ENCODE assay signal across 8 cellular contexts in the genomic region with DNA sequence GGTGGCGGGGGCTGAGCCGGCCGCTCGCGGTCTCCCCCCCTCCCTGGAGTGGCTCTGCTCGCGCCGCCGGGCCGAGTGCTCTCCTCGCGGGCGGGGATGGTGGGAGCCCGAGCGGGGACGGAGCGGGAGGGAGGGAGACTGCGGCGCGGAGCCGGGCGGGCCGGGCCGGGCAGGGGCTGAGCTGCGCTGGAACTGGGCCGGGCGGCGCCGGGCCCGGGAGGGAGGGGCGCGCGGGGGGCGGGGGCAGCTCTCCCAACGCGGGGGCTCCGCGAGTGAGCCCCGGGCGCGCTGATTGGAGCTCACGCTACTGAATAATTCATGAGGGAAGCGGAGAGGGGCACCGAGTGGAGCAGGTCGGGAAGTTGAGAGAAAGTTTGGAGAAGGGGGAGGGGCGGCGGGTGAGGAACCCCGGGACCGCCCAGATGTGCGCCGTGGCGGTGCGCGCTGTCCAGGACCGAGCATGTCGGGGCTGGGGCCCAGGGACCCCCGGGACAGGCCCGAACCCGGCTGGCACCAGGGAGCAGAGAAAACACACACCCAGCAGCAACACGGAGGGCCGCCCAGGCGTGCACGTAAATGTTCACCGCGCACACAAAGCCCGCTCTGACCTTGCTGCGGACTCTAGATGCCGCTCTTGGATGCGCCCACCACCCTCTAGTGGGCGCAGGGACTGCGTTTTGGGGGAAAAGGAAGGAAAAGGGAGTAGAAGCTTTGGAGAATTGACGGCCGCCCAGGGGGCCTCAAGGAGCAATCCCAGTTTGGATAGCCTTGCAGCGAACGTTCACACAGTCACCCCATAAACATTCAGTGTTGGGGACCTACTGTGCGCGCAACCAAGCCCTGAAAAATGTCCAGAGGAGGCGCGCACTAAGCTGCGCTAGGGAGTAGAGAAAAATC. TPM values are rescaled to one million over a fixed set of nuclear protein-coding genes. Genes with fewer than 3 reads are reported as not detected.
DNase-seq lines count a peak whose midpoint lies in the region; ATAC-seq and TF ChIP-seq lines count a peak whose summit lies in the region.

A gene (minus strand): TSS at position 194 of the 897 bp plus-strand sequence. CDS start 493 bp downstream, outside the sequence.

- 0 to 1% methylated on average over 28 to 69 of the region's 80 CpGs for WGBS in endodermal cell (ENCODE audit: insufficient coverage in 1 of 2, insufficient read length in 1 of 2), 2 experiments
- under 1% methylated on average over 80 of the region's 80 CpGs for WGBS in thymus

- peaks cover 12% of the 10 kb centered on the region for H3K36me3 ChIP-seq in H7 (replicated peaks; ENCODE audit: control insufficient read depth, insufficient read depth, low read length)
- peaks cover 21% of the 10 kb centered on the region for H3K36me3 ChIP-seq in SK-N-MC (ENCODE audit: insufficient read depth, low read length)
- H3K36me3 ChIP-seq in endodermal cell (ENCODE audit: control insufficient read depth, insufficient read depth, low read length), result peaks cover 16% of the 10 kb centered on the region
- H3K36me3 ChIP-seq in thymus (ENCODE audit: control insufficient read depth, insufficient read depth), result no peaks in the 10 kb centered on the region

- H3K4me3 ChIP-seq in AG09309 (ENCODE audit: control insufficient read depth, low read depth, low read length) (peak within 1 kb of the TSS; percentile 93), H7 (ENCODE audit: insufficient read depth, low read depth, low read length) (peak within 1 kb of the TSS; percentile 95), SK-N-MC (peak within 1 kb of the TSS; percentile 91), endodermal cell (ENCODE audit: low read length) (peak within 1 kb of the TSS; percentile 99), thymus (ENCODE audit: low read length) (peak within 1 kb of the TSS; percentile 46)

- peak; percentile 54 for TF ChIP-seq CTCF in AG09309 (IDR thresholded peaks at IDR 0.05; ENCODE audit: control insufficient read depth, insufficient read depth, low read depth, low read length, missing control alignments)
- peak; percentile 78 for TF ChIP-seq CTCF in endodermal cell (conservative IDR thresholded peaks at IDR 0.05)

- no peaks in the 10 kb centered on the region for H3K27me3 Mint-ChIP-seq in endodermal cell (ENCODE audit: insufficient read depth)

- H3K9me3 ChIP-seq in SK-N-MC (ENCODE audit: low read depth, low read length) (no peaks in the 10 kb centered on the region), endodermal cell (ENCODE audit: control insufficient read depth, low read length) (no peaks in the 10 kb centered on the region), thymus (ENCODE audit: control insufficient read depth) (no peaks in the 10 kb centered on the region)

- H3K27ac ChIP-seq in SK-N-MC, result peak within 1 kb of the TSS; percentile 84
- peak within 1 kb of the TSS; percentile 44 for H3K27ac ChIP-seq in endodermal cell (ENCODE audit: low read depth, low read length)
- peak within 1 kb of the TSS; percentile 3 for H3K27ac ChIP-seq in thymus (ENCODE audit: low read depth)

- H3K9ac ChIP-seq in SK-N-MC (ENCODE audit: insufficient read length) (peak within 1 kb of the TSS; percentile 87), endodermal cell (ENCODE audit: extremely low read depth, low read length, poor library complexity, severe bottlenecking) (peak within 1 kb of the TSS; percentile 78)

- peak within 1 kb of the TSS; percentile 93 for H3K27ac Mint-ChIP-seq in endodermal cell

- DNase-seq in AG09309 (ENCODE audit: low read depth) (no peak), H7 (peak; percentile 97), SK-N-MC (ENCODE audit: low read depth, low spot score) (peak; percentile 64), endodermal cell (peak; percentile 96), lung microvascular endothelial cell (ENCODE audit: low read depth in 2 of 2) (peak; percentile 83 to 94), GM19238 (ENCODE audit: insufficient read length, low spot score) (no peak)

- no peak for ATAC-seq in GM21526 (IDR thresholded peaks at IDR 0.05; ENCODE audit: low FRiP score, unreplicated experiment)

- H3K27me3 ChIP-seq in H7 (ENCODE audit: control insufficient read depth, insufficient read depth, low read length) (no peaks in the 10 kb centered on the region), endodermal cell (ENCODE audit: control insufficient read depth, insufficient read depth, low read length, poor library complexity, severe bottlenecking) (no peaks in the 10 kb centered on the region), thymus (ENCODE audit: control insufficient read depth, insufficient read depth) (peaks cover 52% of the 10 kb centered on the region)

- peaks cover 19% of the 10 kb centered on the region for H3K4me1 Mint-ChIP-seq in endodermal cell

- H3K4me1 ChIP-seq in endodermal cell (ENCODE audit: control insufficient read depth, insufficient read depth, low read length) (no peaks in the 10 kb centered on the region), thymus (ENCODE audit: control insufficient read depth, insufficient read depth, low read length) (no peaks in the 10 kb centered on the region)

- peak within 1 kb of the TSS; percentile 93 for H3K4me3 Mint-ChIP-seq in endodermal cell

- H3K36me3 Mint-ChIP-seq in endodermal cell (ENCODE audit: low read depth), result peaks cover 16% of the 10 kb centered on the region

- H3K9me3 Mint-ChIP-seq in endodermal cell, result no peaks in the 10 kb centered on the region

RNA-seq across cellular contexts. Expression of the gene that starts here (rescaled TPM):
- total RNA-seq in H7 (2014; rRNA removed; shearing (Covaris generic)), result 141 and 143 TPM in 2 replicates
- total RNA-seq in endodermal cell, result 100 to 1,000 TPM; 106 to 117 TPM
- polyA plus RNA-seq in endodermal cell (2013, experiment 1 of 2), result 49.4 TPM
- 46.5 TPM for polyA plus RNA-seq in endodermal cell (2013, experiment 2 of 2)
- 250 and 393 TPM in 2 replicates for total RNA-seq in lung microvascular endothelial cell
- polyA plus RNA-seq in thymus, result 9.6 TPM

Comparison
In these comparisons a context has a peak if more than half of its experiments do, and no peak if none do; other contexts are left out.
1. DNase-seq: peak in H7 (single experiment), SK-N-MC (single experiment), endodermal cell (single experiment) and lung microvascular endothelial cell (2 of 2); none in AG09309 (single experiment) and GM19238 (single experiment).
2. H3K4me3 ChIP-seq: peak in every context shown above with its lines; median percentile 99 in endodermal cell; 95 in H7; 93 in AG09309; 91 in SK-N-MC; 46 in thymus.
3. H3K27ac ChIP-seq: peak in every context shown above with its lines; median percentile 84 in SK-N-MC; 44 in endodermal cell; 3 in thymus.